ENCODE assay signal across 13 cellular contexts in the genomic region with DNA sequence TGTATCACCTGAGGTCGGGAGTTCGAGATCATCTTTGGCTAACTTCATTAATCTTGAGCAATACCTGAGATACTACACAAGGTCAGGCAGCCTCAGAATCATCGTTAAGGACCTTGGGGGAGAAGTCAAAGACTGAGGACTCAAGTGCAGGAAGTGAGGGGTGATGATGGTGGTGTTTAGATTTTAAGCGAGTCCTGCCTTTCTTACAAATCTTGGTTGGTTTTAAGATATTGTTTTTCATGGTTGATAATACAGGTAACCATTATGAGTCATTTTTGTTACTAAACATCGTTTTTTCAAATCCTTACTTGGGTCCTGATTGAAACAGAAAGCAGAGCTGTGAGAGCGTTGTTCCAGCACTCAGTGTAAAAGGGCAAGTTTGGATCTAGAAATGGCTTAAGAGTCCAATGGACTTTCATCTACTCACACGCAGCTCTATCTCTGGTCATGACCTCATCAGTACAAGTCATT.
DNase-seq lines count a peak whose midpoint lies in the region; ATAC-seq and TF ChIP-seq lines count a peak whose summit lies in the region.
"Had no signal": no experiment of that assay in that cellular context is flagged by ENCODE, and none has a peak within 500 bp of the region (broad histone marks: within the 10 kb centered on the region; RNA-seq: fewer than 3 reads in every experiment).

No MANE protein-coding gene starts in this region.

- no peak overlapping the region for H2AFZ ChIP-seq in OCI-LY3 (ENCODE audit: low read depth, low read length)

- H3K27ac ChIP-seq in OCI-LY3 (ENCODE audit: low read length) = peak overlapping the region; percentile 17
- H3K27ac ChIP-seq: cardiac muscle cell, thyroid gland had no signal

- peak overlapping the region; percentile 96 for H3K4me3 Mint-ChIP-seq in effector memory CD8-positive, alpha-beta T cell

- H4K20me1 ChIP-seq in OCI-LY3 (ENCODE audit: insufficient read depth, low read length) = peaks cover 14% of the 10 kb centered on the region

- ATAC-seq in GM19463 (IDR thresholded peaks at IDR 0.05; ENCODE audit: unreplicated experiment) = peak; percentile 22
- no peak for ATAC-seq in effector memory CD8-positive, alpha-beta T cell (replicated peaks)
- ATAC-seq: SK-N-SH treated with all-trans-retinoic acid at 6 μM for 48 hours had no signal

- H3K9me3 ChIP-seq in OCI-LY3 (ENCODE audit: insufficient read depth, low read length) = no peaks in the 10 kb centered on the region
- H3K9me3 ChIP-seq: thyroid gland had no signal

- peaks cover 53% of the 10 kb centered on the region for H3K4me1 ChIP-seq in OCI-LY3 (ENCODE audit: low read length)

- H3K27me3 ChIP-seq in OCI-LY3 (ENCODE audit: low read depth, low read length) = no peaks in the 10 kb centered on the region

- peaks cover 48% of the 10 kb centered on the region for H3K36me3 ChIP-seq in OCI-LY3 (replicated peaks; ENCODE audit: low read depth, low read length)
- H3K36me3 ChIP-seq: cardiac muscle cell, thyroid gland had no signal

- peak overlapping the region; percentile 37 for H3K4me3 ChIP-seq in OCI-LY3 (ENCODE audit: low read length)
- H3K4me3 ChIP-seq: cardiac muscle cell, thyroid gland had no signal

- H3K9me3 Mint-ChIP-seq in effector memory CD8-positive, alpha-beta T cell = no peaks in the 10 kb centered on the region

- in situ Hi-C loops in GM13977 (cut with MboI; ENCODE audit: low pct_unique_long_range_greater_than_20kb, low sequenced_read_pairs, unreplicated experiment) = loop anchor here (10.0 kb wide), 2 partner anchors 84 to 134 kb away; no protein-coding TSS in a partner anchor

- peaks cover 79% of the 10 kb centered on the region for H3K36me3 Mint-ChIP-seq in effector memory CD8-positive, alpha-beta T cell (ENCODE audit: insufficient read depth)

- peaks cover 84 to 89% of the 10 kb centered on the region in 2 donors for H3K4me1 Mint-ChIP-seq in effector memory CD8-positive, alpha-beta T cell (ENCODE audit: low read depth in 2 of 2)

- peak overlapping the region; percentile 96 for H3K4me2 ChIP-seq in OCI-LY3 (ENCODE audit: low read length)

- TF ChIP-seq CTCF in GM13977 (IDR thresholded peaks at IDR 0.05; ENCODE audit: extremely low read depth, insufficient read depth, missing control alignments) = no peak
- no peak for TF ChIP-seq CTCF in OCI-LY3 (IDR thresholded peaks at IDR 0.05; ENCODE audit: low read depth, low read length)

- peaks cover 86% of the 10 kb centered on the region for H3K79me2 ChIP-seq in OCI-LY3 (ENCODE audit: low read length)

- H3K27ac Mint-ChIP-seq in effector memory CD8-positive, alpha-beta T cell = peak overlapping the region; percentile 93 to 95

- H3K9ac ChIP-seq in OCI-LY3 (ENCODE audit: low read length) = peak overlapping the region; percentile 15; the same call in 1 of the 2 replicates

- peak; percentile 32 for DNase-seq in GM13977 (ENCODE audit: low spot score)
- no peak for DNase-seq in effector memory CD8-positive, alpha-beta T cell
- DNase-seq in DMS79 (lab: John Stamatoyannopoulos, UW) = no peak
- DNase-seq in NOMO-1 treated with dmso at 0.1 percent for 144 hours (lab: John Stamatoyannopoulos, UW; ENCODE audit: unreplicated experiment) = no peak
- no peak for DNase-seq in effector CD8-positive, alpha-beta T cell (lab: John Stamatoyannopoulos, UW)
- DNase-seq: Calu3, NCI-H1092 treated with DMSO at 0.1 percent for 48 hours, occipital lobe, thyroid gland had no signal

- H3K27me3 Mint-ChIP-seq in effector memory CD8-positive, alpha-beta T cell = no peaks in the 10 kb centered on the region
